In genomic region chr1:19449454-19450228, GRCh38 we compare ENCODE assay signal across 10 cellular contexts. TPM values are rescaled to one million over a fixed set of nuclear protein-coding genes. Genes with fewer than 3 reads are reported as not detected.
DNase-seq lines count a peak whose midpoint lies in the region; ATAC-seq lines count a peak whose summit lies in the region.
"Had no signal": no experiment of that assay in that cellular context is flagged by ENCODE, and none has a peak within 500 bp of the region (broad histone marks: within the 10 kb centered on the region; RNA-seq: fewer than 3 reads in every experiment).

No MANE protein-coding gene starts in this region.

- no peaks in the 10 kb centered on the region for H3K9me3 Mint-ChIP-seq in T-helper 2 cell treated with Interferon-gamma antibody and Interleukin-4, amounts not matched to agents 5 μg/mL and 100 μg/mL, for 36 hours

- H3K27me3 ChIP-seq in mesenchymal stem cell (ENCODE audit: control insufficient read depth in 1 of 2, insufficient read depth in 1 of 2, low read length in 2 of 2), result no peaks in the 10 kb centered on the region

- no peak for DNase-seq in T-helper 2 cell treated with Interferon-gamma antibody and Interleukin-4, amounts not matched to agents 5 μg/mL and 100 μg/mL, for 36 hours (ENCODE audit: low spot score)
- DNase-seq in T-helper 2 cell, result no peak
- no peak for DNase-seq in mesenchymal stem cell
- DNase-seq in putamen (ENCODE audit: low spot score), result no peak
- DNase-seq: NCI-H1694 treated with DMSO at 0.1 percent for 48 hours, SIG-M5 had no signal

- H4K91ac ChIP-seq in mesenchymal stem cell (ENCODE audit: low read length), result no peak overlapping the region

- no peak overlapping the region for H2BK5ac ChIP-seq in mesenchymal stem cell (ENCODE audit: low read depth, low read length, poor library complexity, severe bottlenecking)

- peaks cover 21% of the 10 kb centered on the region for H3K36me3 Mint-ChIP-seq in T-helper 2 cell treated with Interferon-gamma antibody and Interleukin-4, amounts not matched to agents 5 μg/mL and 100 μg/mL, for 36 hours (ENCODE audit: low read depth)

- no peaks in the 10 kb centered on the region for H3K27me3 Mint-ChIP-seq in T-helper 2 cell treated with Interferon-gamma antibody and Interleukin-4, amounts not matched to agents 5 μg/mL and 100 μg/mL, for 36 hours (ENCODE audit: low read depth)

- H3K9ac ChIP-seq in mesenchymal stem cell (ENCODE audit: low read length), result peak overlapping the region; percentile 88

- H2BK15ac ChIP-seq in mesenchymal stem cell (ENCODE audit: low read depth, poor library complexity, severe bottlenecking), result no peak overlapping the region

- no peaks in the 10 kb centered on the region for H3K9me3 ChIP-seq in mesenchymal stem cell (ENCODE audit: control insufficient read depth, low read length)

- H3K4me3 ChIP-seq in mesenchymal stem cell (ENCODE audit: insufficient read depth in 1 of 2, low read depth in 1 of 2, low read length in 2 of 2), result peak overlapping the region in 1 of 2 experiments; percentile 54

- 79% methylated on average over 12 of the region's 13 CpGs for WGBS in mesenchymal stem cell

- H3K27ac ChIP-seq in angular gyrus (ENCODE audit: low read depth, low read length) (peak overlapping the region; percentile 49), mesenchymal stem cell (ENCODE audit: low read length, poor library complexity, severe bottlenecking) (peak overlapping the region; percentile 78), temporal lobe (ENCODE audit: low read depth, low read length) (peak overlapping the region; percentile 37)

- H2AK5ac ChIP-seq in mesenchymal stem cell (ENCODE audit: low read length, severe bottlenecking), result no peak overlapping the region

- peaks cover 2% of the 10 kb centered on the region for H3K79me1 ChIP-seq in mesenchymal stem cell (replicated peaks; ENCODE audit: low read length, poor library complexity, severe bottlenecking)

- H3K4ac ChIP-seq in mesenchymal stem cell (ENCODE audit: low read depth in 1 of 2, low read length in 2 of 2), result peak overlapping the region in 1 of 2 experiments; percentile 1

- peak overlapping the region in 1 of 2 experiments; percentile 87 for H2BK12ac ChIP-seq in mesenchymal stem cell (ENCODE audit: low read length in 2 of 2)

- H3K4me2 ChIP-seq in mesenchymal stem cell (ENCODE audit: low read length, poor library complexity, severe bottlenecking), result no peak overlapping the region

- peaks cover 11% of the 10 kb centered on the region in 2 experiments for H3K36me3 ChIP-seq in mesenchymal stem cell (ENCODE audit: control insufficient read depth in 1 of 2, insufficient read depth in 2 of 2, low read depth in 1 of 2, low read length in 2 of 2)

- no peak overlapping the region for H2BK120ac ChIP-seq in mesenchymal stem cell (ENCODE audit: low read depth, low read length)

- peak overlapping the region; percentile 16 for H4K8ac ChIP-seq in mesenchymal stem cell (ENCODE audit: low read length)

- H3K4me1 Mint-ChIP-seq in T-helper 2 cell treated with Interferon-gamma antibody and Interleukin-4, amounts not matched to agents 5 μg/mL and 100 μg/mL, for 36 hours (ENCODE audit: low read depth), result peaks cover 45% of the 10 kb centered on the region

- H2AFZ ChIP-seq in mesenchymal stem cell (ENCODE audit: low read depth, low read length), result no peak overlapping the region

- ATAC-seq in HG03442 (IDR thresholded peaks at IDR 0.05; ENCODE audit: unreplicated experiment), result no peak
- no peak for ATAC-seq in HG03571 (IDR thresholded peaks at IDR 0.05; ENCODE audit: unreplicated experiment)

- no peak overlapping the region for H3K4me3 Mint-ChIP-seq in T-helper 2 cell treated with Interferon-gamma antibody and Interleukin-4, amounts not matched to agents 5 μg/mL and 100 μg/mL, for 36 hours

- H3K23ac ChIP-seq in mesenchymal stem cell (ENCODE audit: low read length in 2 of 2), result no peak overlapping the region

- no peak overlapping the region for H3K14ac ChIP-seq in mesenchymal stem cell (ENCODE audit: low read length in 2 of 2)

- peak overlapping the region; percentile 5 to 48 for H3K18ac ChIP-seq in mesenchymal stem cell (ENCODE audit: low read depth in 1 of 2, low read length in 2 of 2)

- H3K27ac Mint-ChIP-seq in T-helper 2 cell treated with Interferon-gamma antibody and Interleukin-4, amounts not matched to agents 5 μg/mL and 100 μg/mL, for 36 hours, result peak overlapping the region; percentile 56

- H3K4me1 ChIP-seq in mesenchymal stem cell (ENCODE audit: control insufficient read depth, insufficient read depth, low read depth, low read length), result peaks cover 50% of the 10 kb centered on the region

RNA-seq across cellular contexts. Expression of gene CAPZB, which starts 35.7 kb away (rescaled TPM):
- 431 TPM for polyA plus RNA-seq in mesenchymal stem cell (2013, experiment 1 of 2)
- polyA plus RNA-seq in mesenchymal stem cell (2013, experiment 2 of 2), result 426 TPM
- total RNA-seq in temporal lobe, result 40.3 TPM
